Comparison of ENCODE assay signal across 16 cellular contexts in the genomic region with DNA sequence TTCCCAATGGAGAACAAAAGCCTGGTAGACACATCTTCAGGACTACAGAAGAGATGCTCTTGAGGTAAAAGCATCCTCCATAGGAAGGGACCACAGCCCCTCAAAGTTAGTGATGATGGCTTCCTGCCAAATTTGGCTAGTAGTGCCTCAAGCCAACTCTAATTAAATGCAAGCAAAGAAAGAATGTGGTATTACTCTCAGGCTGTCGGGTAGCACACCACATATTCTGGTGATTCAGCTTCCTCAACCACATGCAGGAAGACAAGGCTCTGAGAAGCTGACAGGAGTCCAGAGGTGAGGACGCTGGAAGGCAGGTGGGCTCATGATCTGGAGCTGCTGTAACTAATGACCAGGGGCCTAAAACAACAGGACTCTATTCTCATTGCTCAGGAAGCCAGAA. TPM values are rescaled to one million over a fixed set of nuclear protein-coding genes. Genes with fewer than 3 reads are reported as not detected.
DNase-seq lines count a peak whose midpoint lies in the region; ATAC-seq, FAIRE-seq and TF ChIP-seq lines count a peak whose summit lies in the region.
"Had no signal": no experiment of that assay in that cellular context is flagged by ENCODE, and none has a peak within 500 bp of the region (broad histone marks: within the 10 kb centered on the region; RNA-seq: fewer than 3 reads in every experiment).

No MANE protein-coding gene starts in this region.

- no peaks in the 10 kb centered on the region for H3K9me2 ChIP-seq in Karpas-422 (replicated peaks; ENCODE audit: insufficient read depth, low read length)

- WGBS in mesodermal cell (ENCODE audit: insufficient coverage in 2 of 2), 2 experiments, result 94 to 100% methylated on average over 1 to 2 of the region's 2 CpGs

- TF ChIP-seq POLR2A in H54 (IDR thresholded peaks at IDR 0.05; ENCODE audit: low read depth, low read length), result no peak

- no peak overlapping the region for H3K4me2 ChIP-seq in Karpas-422 (ENCODE audit: low read depth, low read length, poor library complexity, severe bottlenecking)

- DNase-seq in AG08396 (ENCODE audit: low spot score) (peak; percentile 19), H54 (ENCODE audit: insufficient read length, low spot score) (peak; percentile 51), astrocyte of the spinal cord (ENCODE audit: low read depth, low spot score) (peak; percentile 76), Karpas-422 (no peak), NCI-H2227 treated with DMSO at 0.1 percent for 48 hours (lab: John Stamatoyannopoulos, UW) (no peak), medulla oblongata (ENCODE audit: extremely low spot score) (no peak)
- DNase-seq: activated naive CD4-positive, alpha-beta T cell treated with anti-CD3 and anti-CD28 coated beads, Interleukin-2, amount 50 U/mL, for 16 hours; CD8-positive, alpha-beta T cell; colonic mucosa; NCI-H146; SHP77; stimulated activated CD4-positive, alpha-beta T cell treated with anti-CD3 and anti-CD28 coated beads, Interleukin-2, amount 100 ng/mL, for 48 hours; stimulated activated naive B cell treated with anti-CD40 and anti-IgM and Interleukin-4, amounts not matched to agents 10 μg/mL and 1 μg/mL and 100 μg/mL, for 72 hours had no signal

- no peak for TF ChIP-seq CTCF in astrocyte of the spinal cord (IDR thresholded peaks at IDR 0.05; ENCODE audit: low read depth, low read length)

- in situ Hi-C loops in astrocyte of the spinal cord (cut with HindIII; ENCODE audit: low sequenced_read_pairs), result no loop called here

- H3K9me3 ChIP-seq in mesodermal cell (ENCODE audit: control insufficient read depth, low read length), result no peaks in the 10 kb centered on the region
- H3K9me3 ChIP-seq in Karpas-422 (ENCODE audit: low read length), result no peaks in the 10 kb centered on the region
- H3K9me3 ChIP-seq: colonic mucosa had no signal

- no peak for FAIRE-seq in H54 (lab: Jason Lieb, UNC)

- peaks cover 23% of the 10 kb centered on the region for H3K4me1 ChIP-seq in mesodermal cell (ENCODE audit: control insufficient read depth, insufficient read depth, low read length, poor library complexity, severe bottlenecking)
- peaks cover 47% of the 10 kb centered on the region for H3K4me1 ChIP-seq in Karpas-422 (ENCODE audit: low read length)
- H3K4me1 ChIP-seq: colonic mucosa had no signal

- H3K27me3 ChIP-seq in Karpas-422 (ENCODE audit: low read length), result 0 out of 2 replicates have a peak, but pooled peaks cover 3% of the 10 kb centered on the region
- H3K27me3 ChIP-seq: colonic mucosa had no signal

- H3K79me2 ChIP-seq in Karpas-422 (ENCODE audit: low read length), result no peaks in the 10 kb centered on the region

- H3K36me3 ChIP-seq in mesodermal cell (ENCODE audit: control insufficient read depth, insufficient read depth, low read length) (no peaks in the 10 kb centered on the region), Karpas-422 (ENCODE audit: insufficient read depth, low read length) (no peaks in the 10 kb centered on the region)
- H3K36me3 ChIP-seq: colonic mucosa had no signal

- no peak overlapping the region for H3K9ac ChIP-seq in Karpas-422 (ENCODE audit: low read length)

- ATAC-seq in GM18498 (IDR thresholded peaks at IDR 0.05; ENCODE audit: unreplicated experiment), result no peak
- ATAC-seq: CD8-positive, alpha-beta T cell; esophagus mucosa; stimulated activated naive B cell treated with anti-CD40 and anti-IgM and Interleukin-4, amounts not matched to agents 10 μg/mL and 1 μg/mL and 100 μg/mL, for 72 hours had no signal

- H3K4me3 ChIP-seq in astrocyte of the spinal cord (ENCODE audit: low read depth, low read length), result no peak overlapping the region
- no peak overlapping the region for H3K4me3 ChIP-seq in mesodermal cell (ENCODE audit: extremely low read depth, insufficient read depth, low read length, poor library complexity, severe bottlenecking)
- H3K4me3 ChIP-seq in Karpas-422 (ENCODE audit: low read length), result no peak overlapping the region
- H3K4me3 ChIP-seq: colonic mucosa had no signal

- H2AFZ ChIP-seq in Karpas-422 (ENCODE audit: low read length), result no peak overlapping the region

- H3K27ac ChIP-seq in mesodermal cell (ENCODE audit: low read depth, low read length, severe bottlenecking) (peak overlapping the region; percentile 63), Karpas-422 (ENCODE audit: low read length) (no peak overlapping the region)
- H3K27ac ChIP-seq: colonic mucosa had no signal

- 0 out of 2 replicates have a peak, but pooled peaks cover 4% of the 10 kb centered on the region for H4K20me1 ChIP-seq in Karpas-422 (ENCODE audit: insufficient read depth, low read depth, low read length)

RNA-seq across cellular contexts. Expression of a gene that starts 37.2 kb away (rescaled TPM):
- 33.1 TPM for polyA plus RNA-seq in mesodermal cell (2013, experiment 1 of 2)
- polyA plus RNA-seq in mesodermal cell (2013, experiment 2 of 2), result 31.2 TPM
- not detected in 2 replicates for total RNA-seq in Karpas-422 (2014; rRNA removed; shearing (Covaris generic); ENCODE audit: low replicate concordance)

Comparison
In these comparisons a context has a peak if more than half of its experiments do, and no peak if none do; other contexts are left out.
1. DNase-seq: peak in AG08396 (single experiment), H54 (single experiment) and astrocyte of the spinal cord (single experiment); none in Karpas-422 (single experiment), NCI-H2227 treated with DMSO at 0.1 percent for 48 hours (single experiment) and medulla oblongata (single experiment).